ENCODE assay signal across 7 cellular contexts in genomic region chr2:224039770-224040088, GRCh38. TPM values are rescaled to one million over a fixed set of nuclear protein-coding genes. Genes with fewer than 3 reads are reported as not detected.
DNase-seq lines count a peak whose midpoint lies in the region; ATAC-seq and TF ChIP-seq lines count a peak whose summit lies in the region.

No MANE protein-coding gene starts in this region.

- 6 to 7% methylated on average over 10 to 14 of the region's 14 CpGs for WGBS in upper lobe of left lung, 2 donors

- H3K27me3 ChIP-seq in layer of hippocampus (ENCODE audit: control insufficient read depth, insufficient read depth, low read length): no peaks in the 10 kb centered on the region
- H3K27me3 ChIP-seq in upper lobe of left lung: peaks cover 0 to 20% (median 9%) of the 10 kb centered on the region in 4 donors
- H3K27me3 ChIP-seq in uterus: peaks cover 0 to 8% of the 10 kb centered on the region in 2 donors

- H3K4me1 ChIP-seq in upper lobe of left lung: peaks cover 8 to 25% (median 16%) of the 10 kb centered on the region in 4 donors
- no peaks in the 10 kb centered on the region for H3K4me1 ChIP-seq in uterus

- no peaks in the 10 kb centered on the region for H3K36me3 ChIP-seq in upper lobe of left lung
- H3K36me3 ChIP-seq in uterus: no peaks in the 10 kb centered on the region

- TF ChIP-seq POLR2A in upper lobe of left lung (IDR thresholded peaks at IDR 0.05) (no peak), uterus (IDR thresholded peaks at IDR 0.05) (no peak)

- H3K4me3 ChIP-seq in upper lobe of left lung (peak overlapping the region in 3 of 4 donors; percentile 53 to 57 (median 55)), uterus (peak overlapping the region in 1 of 2 donors; percentile 59)

- peak; percentile 12 for ATAC-seq in GM19438 (IDR thresholded peaks at IDR 0.05; ENCODE audit: low read depth, unreplicated experiment)
- ATAC-seq in HG03159 (IDR thresholded peaks at IDR 0.05; ENCODE audit: unreplicated experiment): peak; percentile 13
- no peak for ATAC-seq in upper lobe of left lung (ENCODE audit: low FRiP score in 2 of 2)

- H3K9me3 ChIP-seq in upper lobe of left lung (no peaks in the 10 kb centered on the region), uterus (no peaks in the 10 kb centered on the region)

- peak overlapping the region; percentile 45 for H3K27ac ChIP-seq in angular gyrus (ENCODE audit: low read depth, low read length)
- H3K27ac ChIP-seq in layer of hippocampus (ENCODE audit: low read depth, low read length): peak overlapping the region; percentile 76
- no peak overlapping the region for H3K27ac ChIP-seq in upper lobe of left lung
- no peak overlapping the region for H3K27ac ChIP-seq in uterus

- intact Hi-C loops in uterus (cut with DNase I; ENCODE audit: low total_unique reads): no loop called here

- TF ChIP-seq CTCF in upper lobe of left lung (IDR thresholded peaks at IDR 0.05) (no peak), uterus (IDR thresholded peaks at IDR 0.05) (no peak)

- DNase-seq in upper lobe of left lung (no peak), OCI-M2 (lab: John Stamatoyannopoulos, UW; ENCODE audit: unreplicated experiment) (no peak), uterus (no peak)

- TF ChIP-seq EP300 in upper lobe of left lung (IDR thresholded peaks at IDR 0.05): no peak

RNA-seq across cellular contexts. Expression of gene SERPINE2, which starts 0.6 kb away (rescaled TPM):
- 10 to 100 TPM in 1 of 6 donors, 1 to 10 TPM in 5; 1.0 to 11.7 (median 3.3) TPM for total RNA-seq in upper lobe of left lung
- 10 to 100 TPM in 1 of 4 donors, 1 to 10 TPM in 2, under 1 TPM in 1; 0.26 to 62.1 (median 6.7) TPM for total RNA-seq in uterus

Comparison
In these comparisons a context has a peak if more than half of its experiments do, and no peak if none do; other contexts are left out.
1. ATAC-seq: peak in GM19438 (single experiment) and HG03159 (single experiment); none in upper lobe of left lung (0 of 2).
2. H3K27ac ChIP-seq: peak in angular gyrus (single experiment) and layer of hippocampus (single experiment); none in upper lobe of left lung (0 of 4) and uterus (0 of 2).